22 cellular contexts compared by ENCODE assay signal in the genomic region with DNA sequence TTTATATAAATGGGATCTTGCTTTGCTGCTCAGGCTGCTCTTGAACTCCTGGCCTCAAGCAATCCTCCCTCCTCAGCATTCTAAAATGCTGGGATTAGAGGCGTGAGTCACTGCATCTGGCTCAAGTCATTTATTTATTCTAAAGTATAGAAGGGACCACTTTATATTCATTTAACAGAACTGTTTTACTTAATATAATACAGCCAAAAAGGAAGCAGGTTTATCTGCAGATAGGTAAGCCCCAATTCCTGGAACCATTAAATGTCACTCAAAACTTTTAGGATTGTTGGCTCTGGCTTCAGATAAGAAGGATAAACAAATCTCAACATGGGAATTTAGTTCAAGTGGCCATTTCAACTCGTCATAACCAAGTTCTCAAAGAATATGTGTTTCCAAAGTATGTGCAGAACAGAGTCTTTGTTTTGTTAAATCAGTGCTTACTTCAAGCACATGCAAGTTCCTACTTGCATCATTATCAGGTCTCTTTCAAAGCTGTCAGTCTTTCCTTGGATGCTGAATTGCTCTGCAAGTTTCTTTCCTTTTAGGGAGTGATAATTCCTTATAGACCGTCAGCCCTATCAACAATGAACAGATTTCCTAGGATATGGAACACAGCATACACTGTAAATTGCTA.
DNase-seq lines count a peak whose midpoint lies in the region; ATAC-seq, FAIRE-seq and TF ChIP-seq lines count a peak whose summit lies in the region.
"Had no signal": no experiment of that assay in that cellular context is flagged by ENCODE, and none has a peak within 500 bp of the region (broad histone marks: within the 10 kb centered on the region; RNA-seq: fewer than 3 reads in every experiment).

No MANE protein-coding gene starts in this region.

- POLR2A ChIA-PET in CD8-positive, alpha-beta T cell (lab: Charles Lee), result no interaction called here

- peak; percentile 3 for DNase-seq in HuH-7 (ENCODE audit: low spot score)
- DNase-seq in astrocyte (ENCODE audit: low read depth), result peak; percentile 65
- peak; percentile 32 for DNase-seq in keratinocyte (ENCODE audit: low read depth, low spot score)
- DNase-seq in tibial nerve (ENCODE audit: low spot score in 2 of 2), result no peak
- no peak for DNase-seq in neural progenitor cell (ENCODE audit: low spot score)
- DNase-seq in progenitor cell of endocrine pancreas (ENCODE audit: low spot score, unreplicated experiment), result no peak
- DNase-seq in CD8-positive, alpha-beta T cell, result no peak
- DNase-seq: activated CD4-positive, alpha-beta memory T cell treated with anti-CD3 and anti-CD28 coated beads, Interleukin-2, amount 10 ng/mL, durations not matched to agents 7 days and 5 days; activated naive CD4-positive, alpha-beta T cell treated with anti-CD3 and anti-CD28 coated beads, Interleukin-2, amount 10 ng/mL, durations not matched to agents 7 days and 5 days; activated T-cell treated with anti-CD3 and anti-CD28 coated beads, Interleukin-2, amount 50 U/mL, for 24 hours; caudate nucleus; DMS 273 treated with DMSO at 0.1 percent for 48 hours; effector CD4-positive, alpha-beta T cell; KG1; NCI-H1105 treated with DMSO at 0.1 percent for 48 hours; NCI-H2171; NCI-H774; stimulated activated CD4-positive, alpha-beta T cell treated with anti-CD3 and anti-CD28 coated beads, Interleukin-12 subunit alpha, Interleukin-12 subunit beta, amount 100 ng/mL, for 4 hours; T-cell had no signal

- H3K9me3 ChIP-seq in astrocyte (ENCODE audit: insufficient read depth, low read depth, low read length) (no peaks in the 10 kb centered on the region), keratinocyte (ENCODE audit: control insufficient read depth, low read depth, low read length) (no peaks in the 10 kb centered on the region), tibial nerve (no peaks in the 10 kb centered on the region), neural progenitor cell (ENCODE audit: low read depth) (no peaks in the 10 kb centered on the region)
- no peaks in the 10 kb centered on the region for H3K9me3 ChIP-seq in CD8-positive, alpha-beta T cell (ENCODE audit: low read length)

- no peaks in the 10 kb centered on the region for H3K4me1 Mint-ChIP-seq in astrocyte (ENCODE audit: low read depth, unreplicated experiment)
- no peaks in the 10 kb centered on the region for H3K4me1 Mint-ChIP-seq in neural progenitor cell
- H3K4me1 Mint-ChIP-seq in progenitor cell of endocrine pancreas (ENCODE audit: low read depth), result peaks cover 7% of the 10 kb centered on the region
- H3K4me1 Mint-ChIP-seq in CD8-positive, alpha-beta T cell (ENCODE audit: low read depth), result no peaks in the 10 kb centered on the region
- H3K4me1 Mint-ChIP-seq: activated CD4-positive, alpha-beta memory T cell treated with anti-CD3 and anti-CD28 coated beads, Interleukin-2, amount 10 ng/mL, durations not matched to agents 7 days and 5 days; activated naive CD4-positive, alpha-beta T cell treated with anti-CD3 and anti-CD28 coated beads, Interleukin-2, amount 10 ng/mL, durations not matched to agents 7 days and 5 days; B cell; T-cell had no signal

- TF ChIP-seq CTCF in astrocyte (IDR thresholded peaks at IDR 0.05; ENCODE audit: insufficient read depth, low read depth, low read length) (no peak), keratinocyte (optimal IDR thresholded peaks at IDR 0.05 in 1 of 3, IDR thresholded peaks at IDR 0.05 in 1 of 3, conservative IDR thresholded peaks at IDR 0.05 in 1 of 3; ENCODE audit: extremely low read depth in 1 of 3, insufficient read depth in 2 of 3, low read length in 3 of 3) (no peak), tibial nerve (IDR thresholded peaks at IDR 0.05) (no peak), neural progenitor cell (IDR thresholded peaks at IDR 0.05) (no peak), progenitor cell of endocrine pancreas (IDR thresholded peaks at IDR 0.05; ENCODE audit: unreplicated experiment) (no peak)
- no peak for TF ChIP-seq CTCF in CD8-positive, alpha-beta T cell (IDR thresholded peaks at IDR 0.05)

- H3K27ac Mint-ChIP-seq in astrocyte (ENCODE audit: unreplicated experiment) (no peak overlapping the region), neural progenitor cell (no peak overlapping the region), progenitor cell of endocrine pancreas (no peak overlapping the region)
- no peak overlapping the region for H3K27ac Mint-ChIP-seq in CD8-positive, alpha-beta T cell
- H3K27ac Mint-ChIP-seq: activated CD4-positive, alpha-beta memory T cell treated with anti-CD3 and anti-CD28 coated beads, Interleukin-2, amount 10 ng/mL, durations not matched to agents 7 days and 5 days; activated naive CD4-positive, alpha-beta T cell treated with anti-CD3 and anti-CD28 coated beads, Interleukin-2, amount 10 ng/mL, durations not matched to agents 7 days and 5 days; activated T-cell treated with anti-CD3 and anti-CD28 coated beads, Interleukin-2, amount 50 U/mL, for 24 hours; B cell; T-cell; WTC11 had no signal

- H4K20me1 ChIP-seq in astrocyte (ENCODE audit: insufficient read depth, low read length) (no peaks in the 10 kb centered on the region), keratinocyte (ENCODE audit: control insufficient read depth, extremely low read depth, insufficient read depth, low read length) (no peaks in the 10 kb centered on the region), neural progenitor cell (ENCODE audit: low read depth) (no peaks in the 10 kb centered on the region)

- ATAC-seq in CD8-positive, alpha-beta T cell, result no peak
- ATAC-seq: Panc1, T-cell, WTC11 had no signal

- H3K27me3 ChIP-seq in astrocyte (ENCODE audit: insufficient read depth, low read length) (no peaks in the 10 kb centered on the region), keratinocyte (ENCODE audit: control insufficient read depth, extremely low read depth, insufficient read depth, low read length) (no peaks in the 10 kb centered on the region), tibial nerve (no peaks in the 10 kb centered on the region), neural progenitor cell (no peaks in the 10 kb centered on the region)
- no peaks in the 10 kb centered on the region for H3K27me3 ChIP-seq in CD8-positive, alpha-beta T cell (ENCODE audit: insufficient read depth, low read length)

- dilution Hi-C loops in keratinocyte (cut with MboI; ENCODE audit: extremely low pct_ligation_motif_present, low sequenced_read_pairs), result no loop called here

- H3F3A ChIP-seq in neural progenitor cell (ENCODE audit: low read depth), result no peaks in the 10 kb centered on the region

- TF ChIP-seq EP300 in tibial nerve (IDR thresholded peaks at IDR 0.05), result no peak

- H3K9me3 Mint-ChIP-seq in astrocyte (ENCODE audit: unreplicated experiment) (no peaks in the 10 kb centered on the region), neural progenitor cell (no peaks in the 10 kb centered on the region), progenitor cell of endocrine pancreas (ENCODE audit: low read depth) (no peaks in the 10 kb centered on the region)
- no peaks in the 10 kb centered on the region for H3K9me3 Mint-ChIP-seq in CD8-positive, alpha-beta T cell
- H3K9me3 Mint-ChIP-seq: activated CD4-positive, alpha-beta memory T cell treated with anti-CD3 and anti-CD28 coated beads, Interleukin-2, amount 10 ng/mL, durations not matched to agents 7 days and 5 days; activated naive CD4-positive, alpha-beta T cell treated with anti-CD3 and anti-CD28 coated beads, Interleukin-2, amount 10 ng/mL, durations not matched to agents 7 days and 5 days; activated T-cell treated with anti-CD3 and anti-CD28 coated beads, Interleukin-2, amount 50 U/mL, for 24 hours; T-cell; WTC11 had no signal

- H3K9ac ChIP-seq in astrocyte (ENCODE audit: low read length) (no peak overlapping the region), keratinocyte (ENCODE audit: control insufficient read depth, extremely low read depth, insufficient read depth, low read length) (peak overlapping the region; percentile 18), neural progenitor cell (no peak overlapping the region)

- no peaks in the 10 kb centered on the region for H3K27me3 Mint-ChIP-seq in astrocyte (ENCODE audit: low read depth, unreplicated experiment)
- no peaks in the 10 kb centered on the region for H3K27me3 Mint-ChIP-seq in neural progenitor cell (ENCODE audit: insufficient read depth, low read depth)
- H3K27me3 Mint-ChIP-seq in progenitor cell of endocrine pancreas, result no peaks in the 10 kb centered on the region
- no peaks in the 10 kb centered on the region for H3K27me3 Mint-ChIP-seq in CD8-positive, alpha-beta T cell (ENCODE audit: low read depth)
- H3K27me3 Mint-ChIP-seq: activated CD4-positive, alpha-beta memory T cell treated with anti-CD3 and anti-CD28 coated beads, Interleukin-2, amount 10 ng/mL, durations not matched to agents 7 days and 5 days; activated naive CD4-positive, alpha-beta T cell treated with anti-CD3 and anti-CD28 coated beads, Interleukin-2, amount 10 ng/mL, durations not matched to agents 7 days and 5 days; activated T-cell treated with anti-CD3 and anti-CD28 coated beads, Interleukin-2, amount 50 U/mL, for 24 hours; B cell; T-cell had no signal

- H2AFZ ChIP-seq in astrocyte (ENCODE audit: low read depth, low read length), result no peak overlapping the region
- H2AFZ ChIP-seq in keratinocyte (ENCODE audit: control insufficient read depth, low read length), result no peak overlapping the region
- H2AFZ ChIP-seq in neural progenitor cell (replicated peaks), result no peak overlapping the region

- no peaks in the 10 kb centered on the region for H3K36me3 Mint-ChIP-seq in astrocyte (ENCODE audit: low read depth, unreplicated experiment)
- H3K36me3 Mint-ChIP-seq in neural progenitor cell, result peaks cover 20% of the 10 kb centered on the region
- peaks cover 2% of the 10 kb centered on the region for H3K36me3 Mint-ChIP-seq in progenitor cell of endocrine pancreas (ENCODE audit: insufficient read depth)
- H3K36me3 Mint-ChIP-seq in CD8-positive, alpha-beta T cell, result no peaks in the 10 kb centered on the region
- H3K36me3 Mint-ChIP-seq: activated naive CD4-positive, alpha-beta T cell treated with anti-CD3 and anti-CD28 coated beads, Interleukin-2, amount 10 ng/mL, durations not matched to agents 7 days and 5 days; T-cell; WTC11 had no signal

- WGBS in tibial nerve, 2 donors, result 37 to 40% methylated on average over 3 of the region's 3 CpGs

- H3K4me3 ChIP-seq in astrocyte (ENCODE audit: insufficient read depth, low read depth, low read length), result no peak overlapping the region
- peak overlapping the region in 1 of 3 experiments; percentile 19 for H3K4me3 ChIP-seq in keratinocyte (ENCODE audit: control insufficient read depth in 2 of 3, extremely low read depth in 1 of 3, insufficient read depth in 2 of 3, low read depth in 1 of 3, low read length in 3 of 3)
- H3K4me3 ChIP-seq in tibial nerve, result no peak overlapping the region
- no peak overlapping the region for H3K4me3 ChIP-seq in neural progenitor cell
- no peak overlapping the region for H3K4me3 ChIP-seq in CD8-positive, alpha-beta T cell (ENCODE audit: low read depth, low read length)

- H3K4me2 ChIP-seq in astrocyte (ENCODE audit: low read length) (no peak overlapping the region), keratinocyte (ENCODE audit: control insufficient read depth, extremely low read depth, insufficient read depth, low read depth, low read length) (peak overlapping the region; percentile 62), neural progenitor cell (no peak overlapping the region)

- no peak overlapping the region for H3K4me3 Mint-ChIP-seq in astrocyte (ENCODE audit: unreplicated experiment)
- no peak overlapping the region for H3K4me3 Mint-ChIP-seq in neural progenitor cell
- H3K4me3 Mint-ChIP-seq in progenitor cell of endocrine pancreas (ENCODE audit: low read depth), result no peak overlapping the region
- no peak overlapping the region for H3K4me3 Mint-ChIP-seq in CD8-positive, alpha-beta T cell
- H3K4me3 Mint-ChIP-seq: activated CD4-positive, alpha-beta memory T cell treated with anti-CD3 and anti-CD28 coated beads, Interleukin-2, amount 10 ng/mL, durations not matched to agents 7 days and 5 days; activated naive CD4-positive, alpha-beta T cell treated with anti-CD3 and anti-CD28 coated beads, Interleukin-2, amount 10 ng/mL, durations not matched to agents 7 days and 5 days; activated T-cell treated with anti-CD3 and anti-CD28 coated beads, Interleukin-2, amount 50 U/mL, for 24 hours; B cell; T-cell; WTC11 had no signal

- CTCF ChIA-PET in CD8-positive, alpha-beta T cell (lab: Charles Lee), result interaction anchor here (0.7 kb wide), 1 partner anchor 29 kb away, joined by 3 read pairs; no protein-coding TSS in a partner anchor

- no peak for FAIRE-seq in astrocyte (lab: Jason Lieb, UNC)
- peak; percentile 91 for FAIRE-seq in keratinocyte (lab: Jason Lieb, UNC)

- no peak for TF ChIP-seq POLR2A in tibial nerve (IDR thresholded peaks at IDR 0.05)

- H3K79me2 ChIP-seq in astrocyte (ENCODE audit: insufficient read depth, low read length) (no peaks in the 10 kb centered on the region), keratinocyte (ENCODE audit: control insufficient read depth, insufficient read depth, low read length) (no peaks in the 10 kb centered on the region), neural progenitor cell (ENCODE audit: low read depth) (no peaks in the 10 kb centered on the region)

- no peaks in the 10 kb centered on the region for H3K9me1 ChIP-seq in keratinocyte (ENCODE audit: control insufficient read depth, extremely low read depth, insufficient read depth, low read length)

- H3K27ac ChIP-seq in astrocyte (ENCODE audit: low read depth, low read length), result no peak overlapping the region
- peak overlapping the region; percentile 64 for H3K27ac ChIP-seq in keratinocyte (ENCODE audit: control insufficient read depth, insufficient read depth, low read length)
- peak overlapping the region in 3 of 4 donors; percentile 9 to 72 (median 64) for H3K27ac ChIP-seq in tibial nerve
- H3K27ac ChIP-seq in neural progenitor cell, result no peak overlapping the region
- no peak overlapping the region for H3K27ac ChIP-seq in CD8-positive, alpha-beta T cell (ENCODE audit: low read depth, low read length)

- intact Hi-C loops in CD8-positive, alpha-beta T cell (cut with DNase I, micrococcal nuclease), result no loop called here

- no peaks in the 10 kb centered on the region for H3K4me1 ChIP-seq in astrocyte (ENCODE audit: insufficient read depth, low read length)
- H3K4me1 ChIP-seq in keratinocyte (ENCODE audit: control insufficient read depth, extremely low read depth, insufficient read depth, low read length), result peaks cover 22% of the 10 kb centered on the region
- peaks cover 0 to 23% (median 5%) of the 10 kb centered on the region in 4 donors for H3K4me1 ChIP-seq in tibial nerve
- no peaks in the 10 kb centered on the region for H3K4me1 ChIP-seq in neural progenitor cell
- no peaks in the 10 kb centered on the region for H3K4me1 ChIP-seq in CD8-positive, alpha-beta T cell (ENCODE audit: insufficient read depth, low read length)

- peaks cover 14% of the 10 kb centered on the region for H3K36me3 ChIP-seq in astrocyte (ENCODE audit: insufficient read depth, low read length)
- peaks cover 0 to 7% of the 10 kb centered on the region in 2 experiments for H3K36me3 ChIP-seq in keratinocyte (ENCODE audit: control insufficient read depth in 2 of 2, extremely low read depth in 1 of 2, insufficient read depth in 2 of 2, low read length in 2 of 2)
- peaks cover 0 to 21% (median 0%) of the 10 kb centered on the region in 3 donors for H3K36me3 ChIP-seq in tibial nerve
- H3K36me3 ChIP-seq in neural progenitor cell, result no peaks in the 10 kb centered on the region
- no peaks in the 10 kb centered on the region for H3K36me3 ChIP-seq in CD8-positive, alpha-beta T cell (ENCODE audit: insufficient read depth, low read length)

Comparison
In these comparisons a context has a peak if more than half of its experiments do, and no peak if none do; other contexts are left out.
1. DNase-seq: peak in HuH-7 (single experiment), astrocyte (single experiment) and keratinocyte (single experiment); none in tibial nerve (0 of 2), neural progenitor cell (single experiment), progenitor cell of endocrine pancreas (single experiment) and CD8-positive, alpha-beta T cell (0 of 7).
2. H3K27ac ChIP-seq: peak in keratinocyte (single experiment) and tibial nerve (3 of 4); none in astrocyte (single experiment), neural progenitor cell (single experiment) and CD8-positive, alpha-beta T cell (single experiment).